11 cellular contexts compared by ENCODE assay signal in genomic region chrX:111352424-111352823, GRCh38. TPM values are rescaled to one million over a fixed set of nuclear protein-coding genes. Genes with fewer than 3 reads are reported as not detected.
DNase-seq lines count a peak whose midpoint lies in the region; ATAC-seq, FAIRE-seq and TF ChIP-seq lines count a peak whose summit lies in the region.
"Had no signal": no experiment of that assay in that cellular context is flagged by ENCODE, and none has a peak within 500 bp of the region (broad histone marks: within the 10 kb centered on the region; RNA-seq: fewer than 3 reads in every experiment).

No MANE protein-coding gene starts in this region.

- H3K4me3 Mint-ChIP-seq in naive thymus-derived CD4-positive, alpha-beta T cell: no peak overlapping the region
- no peak overlapping the region for H3K4me3 Mint-ChIP-seq in WTC11
- H3K4me3 Mint-ChIP-seq: activated CD4-positive, alpha-beta T cell treated with anti-CD3 and anti-CD28 coated beads, Interleukin-2, amount 10 ng/mL, durations not matched to agents 24 days and 14 days had no signal

- peaks cover 0 to 3% (median 0%) of the 10 kb centered on the region in 11 donors for H3K9me3 Mint-ChIP-seq in naive thymus-derived CD4-positive, alpha-beta T cell
- no peaks in the 10 kb centered on the region for H3K9me3 Mint-ChIP-seq in WTC11
- H3K9me3 Mint-ChIP-seq: activated CD4-positive, alpha-beta T cell treated with anti-CD3 and anti-CD28 coated beads, Interleukin-2, amount 10 ng/mL, durations not matched to agents 24 days and 14 days had no signal

- H3K27me3 ChIP-seq in body of pancreas: no peaks in the 10 kb centered on the region
- H3K27me3 ChIP-seq in HepG2 (ENCODE audit: control insufficient read depth in 1 of 2, insufficient read depth in 2 of 2, low read length in 2 of 2): no peaks in the 10 kb centered on the region
- no peaks in the 10 kb centered on the region for H3K27me3 ChIP-seq in naive thymus-derived CD4-positive, alpha-beta T cell (ENCODE audit: control insufficient read depth in 2 of 2, insufficient read depth in 2 of 2, low read length in 2 of 2)

- peaks cover 0 to 7% (median 0%) of the 10 kb centered on the region in 5 donors for H3K27me3 Mint-ChIP-seq in naive thymus-derived CD4-positive, alpha-beta T cell
- H3K27me3 Mint-ChIP-seq in WTC11 (ENCODE audit: low read depth): peaks cover 15% of the 10 kb centered on the region
- H3K27me3 Mint-ChIP-seq: activated CD4-positive, alpha-beta T cell treated with anti-CD3 and anti-CD28 coated beads, Interleukin-2, amount 10 ng/mL, durations not matched to agents 24 days and 14 days had no signal

- no peak overlapping the region for H2AFZ ChIP-seq in HepG2 (ENCODE audit: low read length)

- POLR2A ChIA-PET in HepG2 (lab: Yijun Ruan, JAX) (no interaction called here), WTC11 (lab: Charles Lee) (no interaction called here)
- POLR2A ChIA-PET in naive thymus-derived CD4-positive, alpha-beta T cell (lab: Charles Lee): no interaction called here

- H3K27ac ChIP-seq in body of pancreas: no peak overlapping the region
- no peak overlapping the region for H3K27ac ChIP-seq in HepG2 (ENCODE audit: extremely low read length, insufficient read depth, low read length)
- no peak overlapping the region for H3K27ac ChIP-seq in naive thymus-derived CD4-positive, alpha-beta T cell (ENCODE audit: low read depth, low read length)
- H3K27ac ChIP-seq: BLaER1 had no signal

- peak; percentile 40 for ATAC-seq in body of pancreas
- no peak for ATAC-seq in HepG2
- no peak for ATAC-seq in naive thymus-derived CD4-positive, alpha-beta T cell
- ATAC-seq in GM19467 (IDR thresholded peaks at IDR 0.05; ENCODE audit: unreplicated experiment): no peak
- no peak for ATAC-seq in WTC11

- FAIRE-seq in HepG2 (lab: Jason Lieb, UNC): no peak

- TF ChIP-seq EP300 in HepG2 (IDR thresholded peaks at IDR 0.05; ENCODE audit: low read depth in 2 of 2, low read length in 2 of 2) (no peak), HepG2 (CRISPR knock-in tag; IDR thresholded peaks at IDR 0.05; ENCODE audit: borderline replicate concordance) (no peak)

- H3K36me3 ChIP-seq in body of pancreas (replicated peaks in 1 of 2; ENCODE audit: insufficient read depth in 1 of 2, low read depth in 2 of 2) (no peaks in the 10 kb centered on the region), HepG2 (replicated peaks in 1 of 2; ENCODE audit: control insufficient read depth in 1 of 2, insufficient read depth in 2 of 2, low read length in 2 of 2) (no peaks in the 10 kb centered on the region)
- H3K36me3 ChIP-seq in naive thymus-derived CD4-positive, alpha-beta T cell (ENCODE audit: control insufficient read depth in 2 of 3, insufficient read depth in 3 of 3, low read length in 3 of 3): no peaks in the 10 kb centered on the region
- H3K36me3 ChIP-seq: BLaER1, HAP-1 had no signal

- no peak overlapping the region for H3K27ac Mint-ChIP-seq in naive thymus-derived CD4-positive, alpha-beta T cell
- H3K27ac Mint-ChIP-seq in WTC11: no peak overlapping the region
- H3K27ac Mint-ChIP-seq: activated CD4-positive, alpha-beta T cell treated with anti-CD3 and anti-CD28 coated beads, Interleukin-2, amount 10 ng/mL, durations not matched to agents 24 days and 14 days had no signal

- intact Hi-C loops in body of pancreas (cut with DNase I) (no loop called here), HepG2 (cut with micrococcal nuclease; ENCODE audit: unreplicated experiment) (no loop called here)
- intact Hi-C loops in naive thymus-derived CD4-positive, alpha-beta T cell (cut with micrococcal nuclease): no loop called here

- in situ Hi-C loops in HepG2 (cut with HindIII; ENCODE audit: extremely low pct_ligation_motif_present, low pct_unique_long_range_greater_than_20kb): no loop called here

- no peaks in the 10 kb centered on the region for H3K79me2 ChIP-seq in HepG2 (ENCODE audit: insufficient read depth, low read length)

- no peaks in the 10 kb centered on the region for H3K9me3 ChIP-seq in body of pancreas
- H3K9me3 ChIP-seq in HepG2 (ENCODE audit: low read length): no peaks in the 10 kb centered on the region
- no peaks in the 10 kb centered on the region for H3K9me3 ChIP-seq in naive thymus-derived CD4-positive, alpha-beta T cell (ENCODE audit: control insufficient read depth in 2 of 3, low read length in 3 of 3)
- H3K9me3 ChIP-seq: BLaER1, HAP-1 had no signal

- no peaks in the 10 kb centered on the region for H4K20me1 ChIP-seq in HepG2 (ENCODE audit: insufficient read depth, low read length)
- H4K20me1 ChIP-seq: BLaER1 had no signal

- DNase-seq in DMS 273 (lab: John Stamatoyannopoulos, UW; ENCODE audit: unreplicated experiment): peak; percentile 86
- DNase-seq in NCI-H1105 treated with DMSO at 0.1 percent for 48 hours (lab: John Stamatoyannopoulos, UW): peak; percentile 68
- peak; percentile 12 to 61 (median 48) for DNase-seq in body of pancreas
- peak; percentile 0 for DNase-seq in HepG2 (ENCODE audit: low spot score)
- DNase-seq in naive thymus-derived CD4-positive, alpha-beta T cell: no peak
- no peak for DNase-seq in activated CD4-positive, CD25-positive, alpha-beta regulatory T cell (lab: John Stamatoyannopoulos, UW)
- no peak for DNase-seq in WTC11 (ENCODE audit: low spot score)
- DNase-seq: activated CD4-positive, alpha-beta T cell treated with anti-CD3 and anti-CD28 coated beads, Interleukin-2, amount 10 ng/mL, durations not matched to agents 24 days and 14 days had no signal

- CTCF ChIA-PET in HepG2 (lab: Yijun Ruan, JAX; ENCODE audit: low intra/inter-chr PET ratio, low total read pairs) (no interaction called here), WTC11 (lab: Charles Lee) (no interaction called here)
- CTCF ChIA-PET in naive thymus-derived CD4-positive, alpha-beta T cell (lab: Charles Lee): no interaction called here

- no peak for TF ChIP-seq CTCF in body of pancreas (IDR thresholded peaks at IDR 0.05)
- no peak for TF ChIP-seq CTCF in HepG2 (CRISPR knock-in tag; IDR thresholded peaks at IDR 0.05)
- no peak for TF ChIP-seq CTCF in WTC11 (IDR thresholded peaks at IDR 0.05)

- H3K4me2 ChIP-seq in HepG2 (ENCODE audit: low read depth, low read length): no peak overlapping the region
- H3K4me2 ChIP-seq: BLaER1 had no signal

- TF ChIP-seq RAD21 in HepG2 (CRISPR knock-in tag; IDR thresholded peaks at IDR 0.05): no peak

- H3K4me1 Mint-ChIP-seq in naive thymus-derived CD4-positive, alpha-beta T cell: no peaks in the 10 kb centered on the region
- H3K4me1 Mint-ChIP-seq in WTC11: no peaks in the 10 kb centered on the region
- H3K4me1 Mint-ChIP-seq: activated CD4-positive, alpha-beta T cell treated with anti-CD3 and anti-CD28 coated beads, Interleukin-2, amount 10 ng/mL, durations not matched to agents 24 days and 14 days had no signal

- H3K4me3 ChIP-seq in body of pancreas (no peak overlapping the region), HepG2 (replicated peaks in 1 of 3; ENCODE audit: insufficient read depth in 1 of 3, low read depth in 2 of 3, low read length in 3 of 3) (no peak overlapping the region)
- H3K4me3 ChIP-seq in naive thymus-derived CD4-positive, alpha-beta T cell (ENCODE audit: low read length): no peak overlapping the region
- H3K4me3 ChIP-seq: BLaER1, HAP-1 had no signal

- H3K9ac ChIP-seq in HepG2 (ENCODE audit: insufficient read depth, low read depth, low read length): no peak overlapping the region
- H3K9ac ChIP-seq: BLaER1 had no signal

- WGBS in body of pancreas, 2 donors: 25 to 78% methylated on average over 1 of the region's 1 CpG
- WGBS in HepG2 (ENCODE audit: low lambda C conversion rate): 13% methylated on average over 1 of the region's 1 CpG

- H3K4me1 ChIP-seq in body of pancreas (no peaks in the 10 kb centered on the region), HepG2 (ENCODE audit: insufficient read depth, low read length) (no peaks in the 10 kb centered on the region)
- no peaks in the 10 kb centered on the region for H3K4me1 ChIP-seq in naive thymus-derived CD4-positive, alpha-beta T cell (ENCODE audit: control insufficient read depth in 2 of 2, insufficient read depth in 2 of 2, low read length in 2 of 2)
- H3K4me1 ChIP-seq: BLaER1, HAP-1 had no signal

- no TSS peak for BruUV-seq in HepG2 (replicated peaks; lab: Mats Ljungman, UMichigan)

- TF ChIP-seq POLR2A in body of pancreas (IDR thresholded peaks at IDR 0.05): no peak
- TF ChIP-seq POLR2A in HepG2 (IDR thresholded peaks at IDR 0.05; ENCODE audit: insufficient read depth in 1 of 2, low read depth in 2 of 2, low read length in 2 of 2): no peak

- no peaks in the 10 kb centered on the region for H3K36me3 Mint-ChIP-seq in naive thymus-derived CD4-positive, alpha-beta T cell
- H3K36me3 Mint-ChIP-seq in WTC11: no peaks in the 10 kb centered on the region

TF ChIP-seq in HepG2, 621 proteins besides CTCF, POLR2A, EP300 and RAD21:
- no peak for TF ChIP-seq ZFP36L2 (CRISPR knock-in tag; IDR thresholded peaks at IDR 0.05)

TF ChIP-seq in WTC11, 78 proteins besides CTCF, POLR2A, EP300 and RAD21 (continues in another document):
- TF ChIP-seq GABPB1 (CRISPR knock-in tag; IDR thresholded peaks at IDR 0.05): no peak
- no peak for TF ChIP-seq SP1 (CRISPR knock-in tag; conservative IDR thresholded peaks at IDR 0.05)

RNA-seq across cellular contexts. Expression of gene DCX, which starts 59.6 kb away (rescaled TPM):
- total RNA-seq in body of pancreas (under 1 TPM in 1 of 2 donors, not detected in 1; under 0.01 TPM), HepG2 (2016; rRNA removed; fragmentation: Illumina TruSeq; extraction: Trizol) (not detected in 2 replicates), WTC11 (2021) (2.1 to 2.4 TPM (median 2.2 TPM) in 3 replicates)
- not detected in 2 replicates for total RNA-seq in HepG2 (2016; cell fraction: cytosol; rRNA removed; fragmentation: Illumina TruSeq; extraction: Trizol; ENCODE audit: low read depth)
- not detected in 2 replicates for total RNA-seq in HepG2 (2016; cell fraction: insoluble cytoplasmic fraction; rRNA removed; fragmentation: Illumina TruSeq; extraction: Trizol)
- total RNA-seq in HepG2 (2016; cell fraction: membrane; rRNA removed; fragmentation: Illumina TruSeq; extraction: Trizol): not detected in 2 replicates
- not detected in 2 replicates for total RNA-seq in HepG2 (2016; cell fraction: nucleus; rRNA removed; fragmentation: Illumina TruSeq; extraction: Trizol)
- polyA plus RNA-seq in HepG2 (2011; rRNA removed): not detected in 2 replicates
- not detected in 2 replicates for polyA plus RNA-seq in HepG2 (2011; cell fraction: cytosol; rRNA removed)
- polyA plus RNA-seq in HepG2 (2011; cell fraction: nucleus; rRNA removed): not detected in 2 replicates
- polyA plus RNA-seq in HepG2 (2012): not detected in 2 replicates
- not detected in 2 replicates for polyA plus RNA-seq in HepG2 (2016; cell fraction: cytosol; fragmentation: Illumina TruSeq; extraction: Trizol; ENCODE audit: low read depth)
- polyA plus RNA-seq in HepG2 (2016; cell fraction: insoluble cytoplasmic fraction; fragmentation: Illumina TruSeq; extraction: Trizol; ENCODE audit: low read depth): not detected in 2 replicates
- not detected in 2 replicates for polyA plus RNA-seq in HepG2 (2016; cell fraction: membrane; fragmentation: Illumina TruSeq; extraction: Trizol; ENCODE audit: low read depth)
- polyA plus RNA-seq in HepG2 (2016; cell fraction: nucleus; fragmentation: Illumina TruSeq; extraction: Trizol; ENCODE audit: insufficient read depth, low read depth): not detected in 2 replicates
- not detected in 2 replicates for polyA minus RNA-seq in HepG2 (2011; rRNA and poly(A)+ RNA removed; ENCODE audit: low replicate concordance)
- not detected in 2 replicates for polyA minus RNA-seq in HepG2 (2011; cell fraction: cytosol; rRNA and poly(A)+ RNA removed)
- polyA minus RNA-seq in HepG2 (2011; cell fraction: nucleus; rRNA and poly(A)+ RNA removed): not detected in 2 replicates
- total RNA-seq in naive thymus-derived CD4-positive, alpha-beta T cell: not detected
- polyA plus RNA-seq in naive thymus-derived CD4-positive, alpha-beta T cell: not detected
- total RNA-seq: activated CD4-positive, alpha-beta T cell treated with anti-CD3 and anti-CD28 coated beads, Interleukin-2, amount 10 ng/mL, durations not matched to agents 24 days and 14 days had no signal

Comparison
In these comparisons a context has a peak if more than half of its experiments do, and no peak if none do; other contexts are left out.
1. DNase-seq: peak in DMS 273 (single experiment), NCI-H1105 treated with DMSO at 0.1 percent for 48 hours (single experiment), body of pancreas (4 of 4) and HepG2 (single experiment); none in naive thymus-derived CD4-positive, alpha-beta T cell (0 of 9), activated CD4-positive, CD25-positive, alpha-beta regulatory T cell (0 of 4) and WTC11 (single experiment).